ENCODE assay signal across 1 cellular context in the genomic region with DNA sequence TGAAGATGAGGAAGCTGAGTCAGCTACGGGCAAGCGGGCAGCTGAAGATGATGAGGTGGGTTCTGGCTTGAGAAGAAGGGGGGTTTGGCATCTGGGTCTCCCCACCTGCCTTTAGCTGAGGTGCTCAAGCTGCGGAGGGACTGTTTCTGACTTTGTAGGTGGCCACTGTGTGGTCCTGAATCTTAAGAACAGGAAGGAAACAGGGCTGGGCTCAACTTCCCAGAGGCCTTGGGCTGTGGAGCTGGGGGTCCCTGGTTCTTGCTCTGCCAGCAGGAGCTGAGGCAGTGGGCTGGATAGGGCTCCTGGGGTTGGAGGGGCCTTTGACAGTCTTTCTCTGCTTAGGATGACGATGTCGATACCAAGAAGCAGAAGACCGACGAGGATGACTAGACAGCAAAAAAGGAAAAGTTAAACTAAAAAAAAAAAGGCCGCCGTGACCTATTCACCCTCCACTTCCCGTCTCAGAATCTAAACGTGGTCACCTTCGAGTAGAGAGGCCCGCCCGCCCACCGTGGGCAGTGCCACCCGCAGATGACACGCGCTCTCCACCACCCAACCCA.
TF ChIP-seq lines count a peak whose summit lies in the region.

No MANE protein-coding gene starts in this region.

TF ChIP-seq in GM12878, 131 proteins besides CTCF, POLR2A, EP300 and RAD21:
- TF ChIP-seq NR2F1 (conservative IDR thresholded peaks at IDR 0.05) = peak; percentile 84
